Comparison of ENCODE assay signal across 8 cellular contexts in the genomic region with DNA sequence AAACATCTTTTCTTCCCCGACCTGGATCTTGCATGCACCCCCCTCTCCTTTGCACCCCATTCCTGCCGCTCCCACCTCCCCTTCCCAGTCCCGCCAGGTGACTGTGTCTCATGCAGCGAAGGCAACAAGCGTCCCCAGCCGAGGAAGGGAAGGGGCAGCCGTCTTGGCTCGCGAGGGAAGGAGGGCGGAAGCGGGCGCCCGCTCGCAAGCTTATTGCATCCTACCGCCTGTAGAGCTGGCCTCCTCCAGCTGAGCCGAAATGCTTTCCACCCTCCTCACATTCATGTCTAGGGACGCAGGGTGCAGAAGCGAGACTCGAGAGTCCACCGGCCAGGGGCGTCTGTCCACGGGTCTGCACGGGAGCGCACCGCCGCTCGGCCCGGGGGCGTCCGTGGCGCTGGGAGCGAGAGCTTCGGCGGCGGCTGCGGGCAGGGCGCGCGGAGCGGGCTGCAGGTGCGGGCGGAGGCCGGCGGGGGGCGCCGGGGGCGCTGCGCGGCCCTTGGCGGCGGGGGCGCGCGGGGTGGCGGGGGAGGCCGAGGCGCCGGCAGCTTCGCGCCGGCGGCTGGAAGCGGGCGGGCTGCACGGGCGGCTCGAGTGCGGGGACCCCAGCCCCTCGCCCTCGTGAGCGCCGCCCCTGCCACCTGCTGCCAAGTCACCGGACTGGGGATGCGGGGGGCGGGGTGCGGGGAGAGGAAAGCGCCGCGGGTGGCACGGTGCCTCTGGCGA. TPM values are rescaled to one million over a fixed set of nuclear protein-coding genes. Genes with fewer than 3 reads are reported as not detected.
A peak's percentile ranks its signal among the peaks of the same experiment; 100 is the strongest.
DNase-seq lines count a peak whose midpoint lies in the region; ATAC-seq and TF ChIP-seq lines count a peak whose summit lies in the region.

A gene (minus strand): TSS at position 426 of the 726 bp plus-strand sequence.

- no peak within 1 kb of the TSS for H3K9ac ChIP-seq in duodenal mucosa (ENCODE audit: low read depth in 1 of 2, low read length in 2 of 2)

- H3K27me3 ChIP-seq in duodenal mucosa (ENCODE audit: control insufficient read depth in 1 of 2, insufficient read depth in 2 of 2, low read length in 2 of 2), result peaks cover 12 to 28% of the 10 kb centered on the region in 2 donors

- no peaks in the 10 kb centered on the region for H3K9me3 ChIP-seq in duodenal mucosa (ENCODE audit: control insufficient read depth in 1 of 2, low read length in 2 of 2)

- H3K4me1 Mint-ChIP-seq in nephron progenitor cell, result peaks cover 8% of the 10 kb centered on the region

- no peak within 1 kb of the TSS for H3K27ac ChIP-seq in duodenal mucosa (ENCODE audit: low read depth, low read length)

- no peak within 1 kb of the TSS for H3K4me3 ChIP-seq in LNCaP clone FGC (ENCODE audit: low read depth, low read length)
- H3K4me3 ChIP-seq in duodenal mucosa (ENCODE audit: low read depth in 1 of 2, low read length in 2 of 2), result peak within 1 kb of the TSS; percentile 33 to 53
- H3K4me3 ChIP-seq in lower leg skin (ENCODE audit: low read depth, poor library complexity, severe bottlenecking), result no peak within 1 kb of the TSS

- H3K36me3 ChIP-seq in duodenal mucosa (ENCODE audit: control insufficient read depth in 1 of 2, insufficient read depth in 2 of 2, low read length in 2 of 2), result no peaks in the 10 kb centered on the region

- WGBS in lower leg skin, 2 donors, result 0 to 1% methylated on average over 22 to 33 of the region's 81 CpGs

- no peak for TF ChIP-seq POLR2A in lower leg skin (IDR thresholded peaks at IDR 0.05)

- H3K4me3 Mint-ChIP-seq in nephron progenitor cell, result peak within 1 kb of the TSS; percentile 83

- peaks cover 75% of the 10 kb centered on the region for H3K27me3 Mint-ChIP-seq in nephron progenitor cell (ENCODE audit: low read depth, poor library complexity)

- no peaks in the 10 kb centered on the region for H3K9me3 Mint-ChIP-seq in nephron progenitor cell

- H3K27ac Mint-ChIP-seq in nephron progenitor cell, result no peak within 1 kb of the TSS

- no peaks in the 10 kb centered on the region for H3K4me1 ChIP-seq in duodenal mucosa (ENCODE audit: control insufficient read depth in 1 of 2, insufficient read depth in 2 of 2, low read length in 2 of 2)

- intact Hi-C loops in lower leg skin (cut with DNase I; ENCODE audit: low total_unique reads), result no loop called here

- DNase-seq in EH (ENCODE audit: low read depth) (peak; percentile 4), LNCaP clone FGC (ENCODE audit: low read depth) (no peak), nephron progenitor cell (peak; percentile 77), lower leg skin (ENCODE audit: low spot score in 2 of 2) (no peak), H4 (ENCODE audit: low spot score) (no peak)

- no peaks in the 10 kb centered on the region for H3K36me3 Mint-ChIP-seq in nephron progenitor cell (ENCODE audit: low read depth)

- TF ChIP-seq CTCF in LNCaP clone FGC (IDR thresholded peaks at IDR 0.05; ENCODE audit: control insufficient read depth, extremely low read depth, insufficient read depth) (0 out of 2 replicates have a peak, but pooled peaks have one; percentile 15), nephron progenitor cell (IDR thresholded peaks at IDR 0.05) (no peak), lower leg skin (IDR thresholded peaks at IDR 0.05) (no peak)

- ATAC-seq in GM19452 (IDR thresholded peaks at IDR 0.05; ENCODE audit: unreplicated experiment), result no peak
- ATAC-seq in HG03521 (IDR thresholded peaks at IDR 0.05; ENCODE audit: unreplicated experiment), result no peak

RNA-seq across cellular contexts. Expression of the gene that starts here (rescaled TPM):
- not detected for total RNA-seq in lower leg skin
- total RNA-seq in H4 (2014; rRNA removed; shearing (Covaris generic)), result not detected in 2 replicates

Comparison
In these comparisons a context has a peak if more than half of its experiments do, and no peak if none do; other contexts are left out.
1. DNase-seq: peak in EH (single experiment) and nephron progenitor cell (single experiment); none in LNCaP clone FGC (single experiment), lower leg skin (0 of 2) and H4 (single experiment).
2. H3K4me3 ChIP-seq: peak in duodenal mucosa (2 of 2); none in LNCaP clone FGC (single experiment) and lower leg skin (single experiment).